1 cellular context compared by ENCODE assay signal in genomic region chr10:72272689-72273409, GRCh38.
TF ChIP-seq lines count a peak whose summit lies in the region.

No MANE protein-coding gene starts in this region.

TF ChIP-seq in HepG2, 621 proteins besides CTCF, POLR2A, EP300 and RAD21 (continued from another document and continues in another):
- TF ChIP-seq FOXO4 (CRISPR knock-in tag; conservative IDR thresholded peaks at IDR 0.05) (0 out of 2 replicates have a peak, but pooled peaks have one; percentile 84), ZBTB37 (CRISPR knock-in tag; IDR thresholded peaks at IDR 0.05) (no peak), KLF11 (CRISPR knock-in tag; IDR thresholded peaks at IDR 0.05) (no peak), JDP2 (CRISPR knock-in tag; IDR thresholded peaks at IDR 0.05; ENCODE audit: borderline replicate concordance) (no peak), DPF2 (CRISPR knock-in tag; IDR thresholded peaks at IDR 0.05; ENCODE audit: borderline replicate concordance, low read depth) (peak; percentile 73), ZNF607 (CRISPR knock-in tag; IDR thresholded peaks at IDR 0.05; ENCODE audit: borderline replicate concordance) (no peak), KMT2B (CRISPR knock-in tag; IDR thresholded peaks at IDR 0.05) (peak; percentile 68), ZNF605 (CRISPR knock-in tag; IDR thresholded peaks at IDR 0.05) (no peak), PAWR (CRISPR knock-in tag; IDR thresholded peaks at IDR 0.05; ENCODE audit: borderline replicate concordance) (no peak), MLLT10 (CRISPR knock-in tag; IDR thresholded peaks at IDR 0.05) (no peak), ZNF792 (CRISPR knock-in tag; IDR thresholded peaks at IDR 0.05) (peak; percentile 68; the same call in 1 of the 2 replicates), PHF20 (CRISPR knock-in tag; IDR thresholded peaks at IDR 0.05) (no peak; the same call in 1 of the 2 replicates), GTF2F1 (IDR thresholded peaks at IDR 0.05; ENCODE audit: low read length) (no peak), CENPT (CRISPR knock-in tag; IDR thresholded peaks at IDR 0.05; ENCODE audit: low read depth) (no peak; the same call in 1 of the 2 replicates), KDM5B (CRISPR knock-in tag; IDR thresholded peaks at IDR 0.05; ENCODE audit: borderline replicate concordance) (peak; percentile 57), HOXA9 (CRISPR knock-in tag; IDR thresholded peaks at IDR 0.05; ENCODE audit: borderline replicate concordance) (no peak), ZNF18 (CRISPR knock-in tag; IDR thresholded peaks at IDR 0.05; ENCODE audit: insufficient replicate concordance) (no peak), ZNF766 (CRISPR knock-in tag; IDR thresholded peaks at IDR 0.05; ENCODE audit: borderline replicate concordance) (peak; percentile 91), SYNCRIP (IDR thresholded peaks at IDR 0.05; ENCODE audit: insufficient read depth, low read depth, low read length) (no peak), CAMTA2 (CRISPR knock-in tag; IDR thresholded peaks at IDR 0.05; ENCODE audit: borderline replicate concordance) (no peak), ATF3 (CRISPR knock-in tag; IDR thresholded peaks at IDR 0.05) (peak; percentile 93), ARID3A (IDR thresholded peaks at IDR 0.05; ENCODE audit: low read depth, low read length) (no peak; the same call in 1 of the 2 replicates), ZBTB49 (CRISPR knock-in tag; IDR thresholded peaks at IDR 0.05; ENCODE audit: borderline replicate concordance) (no peak), ZNF737 (CRISPR knock-in tag; IDR thresholded peaks at IDR 0.05; ENCODE audit: borderline replicate concordance) (peak; percentile 62; the same call in 1 of the 2 replicates), ZNF557 (CRISPR knock-in tag; IDR thresholded peaks at IDR 0.05) (no peak), NCOR1 (IDR thresholded peaks at IDR 0.05; ENCODE audit: borderline replicate concordance, low read length) (no peak), FOXK2 (IDR thresholded peaks at IDR 0.05) (no peak), FLYWCH1 (CRISPR knock-in tag; IDR thresholded peaks at IDR 0.05) (no peak), ZNF879 (CRISPR knock-in tag; IDR thresholded peaks at IDR 0.05) (no peak), ARNT2 (CRISPR knock-in tag; IDR thresholded peaks at IDR 0.05; ENCODE audit: low read depth) (peak; percentile 75), NR2F1 (CRISPR knock-in tag; IDR thresholded peaks at IDR 0.05) (peak in 1 of 2 experiments; percentile 53; a peak in 1 of 4 replicates), ZNF775 (CRISPR knock-in tag; IDR thresholded peaks at IDR 0.05; ENCODE audit: borderline replicate concordance) (no peak), TCF12 (IDR thresholded peaks at IDR 0.05) (no peak), TCF12 (CRISPR knock-in tag; IDR thresholded peaks at IDR 0.05) (no peak), CSRNP2 (CRISPR knock-in tag; conservative IDR thresholded peaks at IDR 0.05; ENCODE audit: low read depth) (no peak), ZNF331 (CRISPR knock-in tag; IDR thresholded peaks at IDR 0.05) (peak; percentile 90), SNRNP70 (IDR thresholded peaks at IDR 0.05; ENCODE audit: low read depth, low read length) (no peak), XRCC5 (optimal IDR thresholded peaks at IDR 0.05; ENCODE audit: low read length) (peak; percentile 98), ZNF570 (CRISPR knock-in tag; IDR thresholded peaks at IDR 0.05; ENCODE audit: borderline replicate concordance) (no peak)
- TF ChIP-seq, protein P1, sequence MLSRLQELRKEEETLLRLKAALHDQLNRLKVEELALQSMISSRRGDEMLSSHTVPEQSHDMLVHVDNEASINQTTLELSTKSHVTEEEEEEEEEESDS (CRISPR knock-in tag; IDR thresholded peaks at IDR 0.05; ENCODE audit: borderline replicate concordance) = peak; percentile 65; the same call in 1 of the 2 replicates
- TF ChIP-seq, protein P2, sequence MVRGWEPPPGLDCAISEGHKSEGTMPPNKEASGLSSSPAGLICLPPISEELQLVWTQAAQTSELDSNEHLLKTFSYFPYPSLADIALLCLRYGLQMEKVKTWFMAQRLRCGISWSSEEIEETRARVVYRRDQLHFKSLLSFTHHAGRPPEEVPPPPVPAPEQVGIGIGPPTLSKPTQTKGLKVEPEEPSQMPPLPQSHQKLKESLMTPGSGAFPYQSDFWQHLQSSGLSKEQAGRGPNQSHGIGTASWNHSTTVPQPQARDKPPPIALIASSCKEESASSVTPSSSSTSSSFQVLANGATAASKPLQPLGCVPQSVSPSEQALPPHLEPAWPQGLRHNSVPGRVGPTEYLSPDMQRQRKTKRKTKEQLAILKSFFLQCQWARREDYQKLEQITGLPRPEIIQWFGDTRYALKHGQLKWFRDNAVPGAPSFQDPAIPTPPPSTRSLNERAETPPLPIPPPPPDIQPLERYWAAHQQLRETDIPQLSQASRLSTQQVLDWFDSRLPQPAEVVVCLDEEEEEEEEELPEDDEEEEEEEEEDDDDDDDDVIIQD (CRISPR knock-in tag; IDR thresholded peaks at IDR 0.05; ENCODE audit: low read depth) = 0 out of 2 replicates have a peak, but pooled peaks have one; percentile 12
- TF ChIP-seq, protein P3, sequence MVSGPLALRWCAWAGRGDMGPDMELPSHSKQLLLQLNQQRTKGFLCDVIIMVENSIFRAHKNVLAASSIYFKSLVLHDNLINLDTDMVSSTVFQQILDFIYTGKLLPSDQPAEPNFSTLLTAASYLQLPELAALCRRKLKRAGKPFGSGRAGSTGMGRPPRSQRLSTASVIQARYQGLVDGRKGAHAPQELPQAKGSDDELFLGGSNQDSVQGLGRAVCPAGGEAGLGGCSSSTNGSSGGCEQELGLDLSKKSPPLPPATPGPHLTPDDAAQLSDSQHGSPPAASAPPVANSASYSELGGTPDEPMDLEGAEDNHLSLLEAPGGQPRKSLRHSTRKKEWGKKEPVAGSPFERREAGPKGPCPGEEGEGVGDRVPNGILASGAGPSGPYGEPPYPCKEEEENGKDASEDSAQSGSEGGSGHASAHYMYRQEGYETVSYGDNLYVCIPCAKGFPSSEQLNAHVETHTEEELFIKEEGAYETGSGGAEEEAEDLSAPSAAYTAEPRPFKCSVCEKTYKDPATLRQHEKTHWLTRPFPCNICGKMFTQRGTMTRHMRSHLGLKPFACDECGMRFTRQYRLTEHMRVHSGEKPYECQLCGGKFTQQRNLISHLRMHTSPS (CRISPR knock-in tag; IDR thresholded peaks at IDR 0.05; ENCODE audit: low read depth) = no peak
- TF ChIP-seq, protein P4, sequence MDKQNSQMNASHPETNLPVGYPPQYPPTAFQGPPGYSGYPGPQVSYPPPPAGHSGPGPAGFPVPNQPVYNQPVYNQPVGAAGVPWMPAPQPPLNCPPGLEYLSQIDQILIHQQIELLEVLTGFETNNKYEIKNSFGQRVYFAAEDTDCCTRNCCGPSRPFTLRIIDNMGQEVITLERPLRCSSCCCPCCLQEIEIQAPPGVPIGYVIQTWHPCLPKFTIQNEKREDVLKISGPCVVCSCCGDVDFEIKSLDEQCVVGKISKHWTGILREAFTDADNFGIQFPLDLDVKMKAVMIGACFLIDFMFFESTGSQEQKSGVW (CRISPR knock-in tag; IDR thresholded peaks at IDR 0.05; ENCODE audit: borderline replicate concordance) = no peak
- TF ChIP-seq, protein P5, sequence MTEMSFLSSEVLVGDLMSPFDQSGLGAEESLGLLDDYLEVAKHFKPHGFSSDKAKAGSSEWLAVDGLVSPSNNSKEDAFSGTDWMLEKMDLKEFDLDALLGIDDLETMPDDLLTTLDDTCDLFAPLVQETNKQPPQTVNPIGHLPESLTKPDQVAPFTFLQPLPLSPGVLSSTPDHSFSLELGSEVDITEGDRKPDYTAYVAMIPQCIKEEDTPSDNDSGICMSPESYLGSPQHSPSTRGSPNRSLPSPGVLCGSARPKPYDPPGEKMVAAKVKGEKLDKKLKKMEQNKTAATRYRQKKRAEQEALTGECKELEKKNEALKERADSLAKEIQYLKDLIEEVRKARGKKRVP (CRISPR knock-in tag; IDR thresholded peaks at IDR 0.05) = peak; percentile 97 to 100
